In genomic region chr6:16729744-16730143, GRCh38 we compare ENCODE assay signal across 18 cellular contexts. TPM values are rescaled to one million over a fixed set of nuclear protein-coding genes. Genes with fewer than 3 reads are reported as not detected.
DNase-seq lines count a peak whose midpoint lies in the region; ATAC-seq and TF ChIP-seq lines count a peak whose summit lies in the region.
"Had no signal": no experiment of that assay in that cellular context is flagged by ENCODE, and none has a peak within 500 bp of the region (broad histone marks: within the 10 kb centered on the region; RNA-seq: fewer than 3 reads in every experiment).

No MANE protein-coding gene starts in this region.

- no peak for TF ChIP-seq POLR2A in gastrocnemius medialis (IDR thresholded peaks at IDR 0.05)

- POLR2A ChIA-PET in Panc1 (lab: Charles Lee): no interaction called here

- CTCF ChIA-PET in Panc1 (lab: Charles Lee): interaction anchor here (0.9 kb wide), 1 partner anchor 25 kb away, joined by 3 read pairs; no protein-coding TSS in a partner anchor

- H3K4me1 ChIP-seq in Panc1 (ENCODE audit: control insufficient read depth, insufficient read depth, low read length) (peaks cover 82% of the 10 kb centered on the region), gastrocnemius medialis (peaks cover 39 to 45% of the 10 kb centered on the region in 2 donors)

- no peak overlapping the region for H3K4me3 Mint-ChIP-seq in stimulated activated naive CD8-positive, alpha-beta T cell treated with anti-CD3 and anti-CD28 coated beads, Interleukin-15, Interleukin-2, amounts not matched to agents 100 ng/mL and 50 ng/mL, for 24 hours
- no peak overlapping the region for H3K4me3 Mint-ChIP-seq in stimulated activated naive CD8-positive, alpha-beta T cell treated with anti-CD3 and anti-CD28 coated beads, Interleukin-15, amount 100 ng/mL, for 72 hours
- H3K4me3 Mint-ChIP-seq: B cell had no signal

- peaks cover 17% of the 10 kb centered on the region for H3K36me3 Mint-ChIP-seq in stimulated activated naive CD8-positive, alpha-beta T cell treated with anti-CD3 and anti-CD28 coated beads, Interleukin-15, Interleukin-2, amounts not matched to agents 100 ng/mL and 50 ng/mL, for 24 hours (ENCODE audit: low read depth)

- BruUV-seq in Panc1 (replicated peaks; lab: Mats Ljungman, UMichigan): no TSS peak

- H3K4me1 Mint-ChIP-seq in stimulated activated naive CD8-positive, alpha-beta T cell treated with anti-CD3 and anti-CD28 coated beads, Interleukin-15, Interleukin-2, amounts not matched to agents 100 ng/mL and 50 ng/mL, for 24 hours (ENCODE audit: low read depth): peaks cover 91% of the 10 kb centered on the region
- H3K4me1 Mint-ChIP-seq in stimulated activated naive CD8-positive, alpha-beta T cell treated with anti-CD3 and anti-CD28 coated beads, Interleukin-15, amount 100 ng/mL, for 72 hours: peaks cover 86% of the 10 kb centered on the region

- no peak for ATAC-seq in stimulated activated naive CD8-positive, alpha-beta T cell treated with anti-CD3 and anti-CD28 coated beads, Interleukin-15, amount 100 ng/mL, for 72 hours
- ATAC-seq in Panc1 (no peak), gastrocnemius medialis (no peak), GM21619 (IDR thresholded peaks at IDR 0.05; ENCODE audit: unreplicated experiment) (no peak)
- ATAC-seq: gastroesophageal sphincter, Right ventricle myocardium inferior had no signal

- H3K27me3 Mint-ChIP-seq in stimulated activated naive CD8-positive, alpha-beta T cell treated with anti-CD3 and anti-CD28 coated beads, Interleukin-15, Interleukin-2, amounts not matched to agents 100 ng/mL and 50 ng/mL, for 24 hours: no peaks in the 10 kb centered on the region
- no peaks in the 10 kb centered on the region for H3K27me3 Mint-ChIP-seq in stimulated activated naive CD8-positive, alpha-beta T cell treated with anti-CD3 and anti-CD28 coated beads, Interleukin-15, amount 100 ng/mL, for 72 hours

- H3K9me3 ChIP-seq in Panc1 (ENCODE audit: control insufficient read depth, insufficient read depth, low read depth, low read length) (no peaks in the 10 kb centered on the region), gastrocnemius medialis (no peaks in the 10 kb centered on the region)
- H3K9me3 ChIP-seq: esophagus muscularis mucosa, gastroesophageal sphincter had no signal

- peak overlapping the region; percentile 74 for H3K27ac Mint-ChIP-seq in stimulated activated naive CD8-positive, alpha-beta T cell treated with anti-CD3 and anti-CD28 coated beads, Interleukin-15, Interleukin-2, amounts not matched to agents 100 ng/mL and 50 ng/mL, for 24 hours
- no peak overlapping the region for H3K27ac Mint-ChIP-seq in stimulated activated naive CD8-positive, alpha-beta T cell treated with anti-CD3 and anti-CD28 coated beads, Interleukin-15, amount 100 ng/mL, for 72 hours
- H3K27ac Mint-ChIP-seq: activated naive CD4-positive, alpha-beta T cell treated with anti-CD3 and anti-CD28 coated beads, Interleukin-2, amount 50 U/mL, for 72 hours; B cell had no signal

- H3K27me3 ChIP-seq in Panc1 (ENCODE audit: control insufficient read depth, insufficient read depth, low read length) (no peaks in the 10 kb centered on the region), brain microvascular endothelial cell (replicated peaks) (no peaks in the 10 kb centered on the region), gastrocnemius medialis (no peaks in the 10 kb centered on the region)
- H3K27me3 ChIP-seq: esophagus muscularis mucosa, gastroesophageal sphincter had no signal

- in situ Hi-C loops in Panc1 (cut with HindIII; ENCODE audit: low pct_unique_long_range_greater_than_20kb, low sequenced_read_pairs) (no loop called here), brain microvascular endothelial cell (cut with HindIII; ENCODE audit: low pct_ligation_motif_present, low sequenced_read_pairs) (no loop called here), gastrocnemius medialis (cut with MboI; ENCODE audit: low sequenced_read_pairs in 4 of 4) (no loop called here)

- no peaks in the 10 kb centered on the region for H3K9me3 Mint-ChIP-seq in stimulated activated naive CD8-positive, alpha-beta T cell treated with anti-CD3 and anti-CD28 coated beads, Interleukin-15, Interleukin-2, amounts not matched to agents 100 ng/mL and 50 ng/mL, for 24 hours
- H3K9me3 Mint-ChIP-seq in stimulated activated naive CD8-positive, alpha-beta T cell treated with anti-CD3 and anti-CD28 coated beads, Interleukin-15, amount 100 ng/mL, for 72 hours: no peaks in the 10 kb centered on the region
- H3K9me3 Mint-ChIP-seq: activated naive CD4-positive, alpha-beta T cell treated with anti-CD3 and anti-CD28 coated beads, Interleukin-2, amount 50 U/mL, for 72 hours had no signal

- intact Hi-C loops in Panc1 (cut with micrococcal nuclease; ENCODE audit: unreplicated experiment): loop anchor here (5.0 kb wide), 1 partner anchor 33 kb away; the partner anchor contains the start of gene ATXN1
- intact Hi-C loops in gastrocnemius medialis (cut with DNase I; ENCODE audit: low total_unique reads): no loop called here

- TF ChIP-seq CTCF in Panc1 (IDR thresholded peaks at IDR 0.05) (no peak), brain microvascular endothelial cell (IDR thresholded peaks at IDR 0.05; ENCODE audit: low read depth, low read length, missing control alignments) (no peak), gastrocnemius medialis (IDR thresholded peaks at IDR 0.05 in 4 of 5, conservative IDR thresholded peaks at IDR 0.05 in 1 of 5) (no peak)

- DNase-seq in stimulated activated naive CD8-positive, alpha-beta T cell treated with anti-CD3 and anti-CD28 coated beads, Interleukin-15, amount 100 ng/mL, for 72 hours: no peak
- DNase-seq in Panc1 (ENCODE audit: low read depth, low spot score): no peak
- DNase-seq in brain microvascular endothelial cell: no peak
- DNase-seq in gastrocnemius medialis: no peak
- no peak for DNase-seq in DMS53 treated with DMSO at 0.1 percent for 48 hours (lab: John Stamatoyannopoulos, UW; ENCODE audit: unreplicated experiment)
- DNase-seq: activated CD4-positive, alpha-beta T cell treated with anti-CD3 and anti-CD28 coated beads, Interleukin-2, amount 50 U/mL, for 48 hours; effector memory CD4-positive, alpha-beta T cell; NCI-H1048; NCI-H187; stimulated activated CD4-positive, alpha-beta T cell treated with anti-CD3 and anti-CD28 coated beads, Interleukin-2, amount 100 ng/mL, for 48 hours; stimulated activated naive CD4-positive, alpha-beta T cell had no signal

- H3K27ac ChIP-seq in Panc1 (ENCODE audit: low read length): peak overlapping the region; percentile 99
- H3K27ac ChIP-seq in brain microvascular endothelial cell: peak overlapping the region; percentile 53
- no peak overlapping the region for H3K27ac ChIP-seq in gastrocnemius medialis
- H3K27ac ChIP-seq: esophagus muscularis mucosa, gastroesophageal sphincter had no signal

- no peak overlapping the region; a peak in 1 of 4 replicates for H3K4me3 ChIP-seq in Panc1 (ENCODE audit: low read depth in 2 of 2, low read length in 2 of 2)
- H3K4me3 ChIP-seq in brain microvascular endothelial cell (ENCODE audit: low read depth, low read length): no peak overlapping the region
- no peak overlapping the region for H3K4me3 ChIP-seq in gastrocnemius medialis
- H3K4me3 ChIP-seq: esophagus muscularis mucosa, gastroesophageal sphincter had no signal

- H3K36me3 ChIP-seq in Panc1 (ENCODE audit: control insufficient read depth, insufficient read depth, low read length) (no peaks in the 10 kb centered on the region), brain microvascular endothelial cell (replicated peaks) (no peaks in the 10 kb centered on the region), gastrocnemius medialis (no peaks in the 10 kb centered on the region)
- H3K36me3 ChIP-seq: esophagus muscularis mucosa, gastroesophageal sphincter had no signal

RNA-seq across cellular contexts. Expression of gene ATXN1, which starts 31.5 kb away (rescaled TPM):
- total RNA-seq in Panc1 (2021; ENCODE audit: unreplicated experiment) (67.1 TPM), gastrocnemius medialis (10 to 100 TPM; 21.8 to 42.9 (median 33.1) TPM)
- polyA plus RNA-seq in Panc1 (2012; ENCODE audit: insufficient read length): 30.3 TPM

Comparison
In these comparisons a context has a peak if more than half of its experiments do, and no peak if none do; other contexts are left out.
1. H3K27ac ChIP-seq: peak in Panc1 (single experiment) and brain microvascular endothelial cell (single experiment); none in gastrocnemius medialis (0 of 4).